1 cellular context compared by ENCODE assay signal in the genomic region with DNA sequence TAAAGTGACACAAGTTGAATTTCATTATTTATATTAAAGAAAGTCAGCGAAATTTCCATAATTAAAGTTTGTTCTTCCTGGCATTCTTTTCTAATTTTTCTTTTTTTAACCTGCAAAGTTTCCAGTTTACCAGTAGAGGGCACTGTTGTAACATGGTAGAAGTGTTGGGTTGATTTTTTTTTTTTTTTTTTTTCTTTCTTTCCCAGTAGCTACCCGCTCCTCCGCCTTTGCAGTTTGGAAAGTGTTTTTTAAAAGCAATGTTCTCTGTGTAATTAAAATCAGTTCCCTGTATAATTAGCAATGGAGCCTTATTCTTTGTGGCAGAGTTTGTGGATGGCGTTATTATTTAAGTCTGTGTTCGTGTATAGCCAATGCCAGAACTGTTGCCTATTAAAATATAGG.
TF ChIP-seq lines count a peak whose summit lies in the region.

No MANE protein-coding gene starts in this region.

TF ChIP-seq in K562, 482 proteins besides CTCF, POLR2A, EP300 and RAD21 (continued from another document):
- TF ChIP-seq, protein P1, sequence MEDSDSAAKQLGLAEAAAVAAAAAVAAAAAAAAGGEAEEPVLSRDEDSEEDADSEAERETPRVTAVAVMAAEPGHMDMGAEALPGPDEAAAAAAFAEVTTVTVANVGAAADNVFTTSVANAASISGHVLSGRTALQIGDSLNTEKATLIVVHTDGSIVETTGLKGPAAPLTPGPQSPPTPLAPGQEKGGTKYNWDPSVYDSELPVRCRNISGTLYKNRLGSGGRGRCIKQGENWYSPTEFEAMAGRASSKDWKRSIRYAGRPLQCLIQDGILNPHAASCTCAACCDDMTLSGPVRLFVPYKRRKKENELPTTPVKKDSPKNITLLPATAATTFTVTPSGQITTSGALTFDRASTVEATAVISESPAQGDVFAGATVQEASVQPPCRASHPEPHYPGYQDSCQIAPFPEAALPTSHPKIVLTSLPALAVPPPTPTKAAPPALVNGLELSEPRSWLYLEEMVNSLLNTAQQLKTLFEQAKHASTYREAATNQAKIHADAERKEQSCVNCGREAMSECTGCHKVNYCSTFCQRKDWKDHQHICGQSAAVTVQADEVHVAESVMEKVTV (CRISPR knock-in tag; IDR thresholded peaks at IDR 0.05), result peak; percentile 54; the same call in 1 of the 2 replicates
- TF ChIP-seq KDM1A (IDR thresholded peaks at IDR 0.05), result no peak
- 0 out of 2 replicates have a peak, but pooled peaks have one; percentile 26 for TF ChIP-seq SMC3 (conservative IDR thresholded peaks at IDR 0.05; ENCODE audit: insufficient read depth, low read depth, low read length)
